Comparison of ENCODE assay signal across 18 cellular contexts in genomic region chr10:34760606-34761005, GRCh38. TPM values are rescaled to one million over a fixed set of nuclear protein-coding genes. Genes with fewer than 3 reads are reported as not detected.
DNase-seq lines count a peak whose midpoint lies in the region; ATAC-seq and TF ChIP-seq lines count a peak whose summit lies in the region.
"Had no signal": no experiment of that assay in that cellular context is flagged by ENCODE, and none has a peak within 500 bp of the region (broad histone marks: within the 10 kb centered on the region; RNA-seq: fewer than 3 reads in every experiment).

No MANE protein-coding gene starts in this region.

- no peak overlapping the region for H3K4me3 ChIP-seq in vagina
- H3K4me3 ChIP-seq: adrenal gland, testis had no signal

- POLR2A ChIA-PET in activated CD8-positive, alpha-beta T cell treated with anti-CD3 and anti-CD28 coated beads for 36 hours (lab: Charles Lee): no interaction called here

- H3K9me3 ChIP-seq in vagina: no peaks in the 10 kb centered on the region
- H3K9me3 ChIP-seq: adrenal gland, testis had no signal

- H3K27me3 Mint-ChIP-seq in activated CD8-positive, alpha-beta T cell treated with anti-CD3 and anti-CD28 coated beads for 36 hours: peaks cover 1% of the 10 kb centered on the region
- H3K27me3 Mint-ChIP-seq in activated naive CD4-positive, alpha-beta T cell treated with anti-CD3 and anti-CD28 coated beads for 36 hours (ENCODE audit: low read depth): peaks cover 5% of the 10 kb centered on the region

- H3K4me1 Mint-ChIP-seq in activated CD8-positive, alpha-beta T cell treated with anti-CD3 and anti-CD28 coated beads for 36 hours (ENCODE audit: low read depth): peaks cover 10% of the 10 kb centered on the region
- peaks cover 11% of the 10 kb centered on the region for H3K4me1 Mint-ChIP-seq in activated naive CD4-positive, alpha-beta T cell treated with anti-CD3 and anti-CD28 coated beads for 36 hours (ENCODE audit: low read depth)
- H3K4me1 Mint-ChIP-seq: activated T-helper 17 cell treated with anti-CD3 and anti-CD28 coated beads, Interleukin-2, amount 50 U/mL, for 72 hours had no signal

- peaks cover 74% of the 10 kb centered on the region for H3K4me1 ChIP-seq in vagina
- H3K4me1 ChIP-seq: testis had no signal

- no peaks in the 10 kb centered on the region for H3K36me3 ChIP-seq in vagina
- H3K36me3 ChIP-seq: adrenal gland had no signal

- no peak overlapping the region for H3K27ac Mint-ChIP-seq in activated CD8-positive, alpha-beta T cell treated with anti-CD3 and anti-CD28 coated beads for 36 hours
- no peak overlapping the region for H3K27ac Mint-ChIP-seq in activated naive CD4-positive, alpha-beta T cell treated with anti-CD3 and anti-CD28 coated beads for 36 hours
- H3K27ac Mint-ChIP-seq: activated T-helper 17 cell treated with anti-CD3 and anti-CD28 coated beads, Interleukin-2, amount 50 U/mL, for 72 hours; T-helper 2 cell treated with Interferon-gamma antibody and Interleukin-4, amounts not matched to agents 5 μg/mL and 100 μg/mL, for 36 hours had no signal

- ATAC-seq in Right ventricle myocardium superior (ENCODE audit: poor library complexity): peak; percentile 89
- peak; percentile 34; the same call in 2 of the 3 replicates for ATAC-seq in SK-N-SH treated with all-trans-retinoic acid at 6 μM for 48 hours
- peak; percentile 92 for ATAC-seq in left ventricle myocardium superior
- ATAC-seq in activated CD8-positive, alpha-beta T cell treated with anti-CD3 and anti-CD28 coated beads for 36 hours: no peak
- ATAC-seq in GM18858 (IDR thresholded peaks at IDR 0.05; ENCODE audit: unreplicated experiment): no peak
- ATAC-seq: activated T-helper 17 cell treated with anti-CD3 and anti-CD28 coated beads, Interleukin-2, amount 50 U/mL, for 72 hours; HepG2; sciatic nerve had no signal

- peak overlapping the region; percentile 48 for H3K27ac ChIP-seq in vagina
- H3K27ac ChIP-seq: testis had no signal

- H3K36me3 Mint-ChIP-seq in activated CD8-positive, alpha-beta T cell treated with anti-CD3 and anti-CD28 coated beads for 36 hours (ENCODE audit: low read depth): no peaks in the 10 kb centered on the region
- no peaks in the 10 kb centered on the region for H3K36me3 Mint-ChIP-seq in activated naive CD4-positive, alpha-beta T cell treated with anti-CD3 and anti-CD28 coated beads for 36 hours (ENCODE audit: low read depth)

- no peak for TF ChIP-seq CTCF in vagina (IDR thresholded peaks at IDR 0.05)
- no peak for TF ChIP-seq CTCF in activated CD8-positive, alpha-beta T cell treated with anti-CD3 and anti-CD28 coated beads for 36 hours (IDR thresholded peaks at IDR 0.05)

- peak; percentile 44 for DNase-seq in Right ventricle myocardium superior
- DNase-seq in cardiac septum (ENCODE audit: low spot score): no peak
- peak; percentile 49 for DNase-seq in left ventricle myocardium superior
- no peak for DNase-seq in vagina (ENCODE audit: extremely low spot score in 2 of 2)
- DNase-seq in activated CD8-positive, alpha-beta T cell treated with anti-CD3 and anti-CD28 coated beads for 36 hours: no peak
- DNase-seq in activated naive CD4-positive, alpha-beta T cell treated with anti-CD3 and anti-CD28 coated beads for 36 hours: no peak
- DNase-seq: adrenal gland; GF-D8; midbrain; stimulated activated CD4-positive, alpha-beta T cell treated with anti-CD3 and anti-CD28 coated beads, Interleukin-4, amount 100 ng/mL, for 1 hour; testis had no signal

- H3K27me3 ChIP-seq in vagina: no peaks in the 10 kb centered on the region
- H3K27me3 ChIP-seq: adrenal gland, testis had no signal

- CTCF ChIA-PET in activated CD8-positive, alpha-beta T cell treated with anti-CD3 and anti-CD28 coated beads for 36 hours (lab: Charles Lee): no interaction called here
- CTCF ChIA-PET in activated naive CD4-positive, alpha-beta T cell treated with anti-CD3 and anti-CD28 coated beads for 36 hours (lab: Charles Lee): no interaction called here

- intact Hi-C loops in Right ventricle myocardium superior (cut with DNase I) (no loop called here), cardiac septum (cut with DNase I) (no loop called here), left ventricle myocardium superior (cut with micrococcal nuclease) (no loop called here), vagina (cut with DNase I) (no loop called here)
- intact Hi-C loops in activated CD8-positive, alpha-beta T cell treated with anti-CD3 and anti-CD28 coated beads for 36 hours (cut with micrococcal nuclease): no loop called here
- intact Hi-C loops in activated naive CD4-positive, alpha-beta T cell treated with anti-CD3 and anti-CD28 coated beads for 36 hours (cut with micrococcal nuclease): no loop called here

- H3K9me3 Mint-ChIP-seq in activated CD8-positive, alpha-beta T cell treated with anti-CD3 and anti-CD28 coated beads for 36 hours: peaks cover 3% of the 10 kb centered on the region
- H3K9me3 Mint-ChIP-seq in activated naive CD4-positive, alpha-beta T cell treated with anti-CD3 and anti-CD28 coated beads for 36 hours: no peaks in the 10 kb centered on the region
- H3K9me3 Mint-ChIP-seq: activated T-helper 17 cell treated with anti-CD3 and anti-CD28 coated beads, Interleukin-2, amount 50 U/mL, for 72 hours; neural crest cell; T-helper 2 cell treated with Interferon-gamma antibody and Interleukin-4, amounts not matched to agents 5 μg/mL and 100 μg/mL, for 36 hours had no signal

- no peak overlapping the region for H3K4me3 Mint-ChIP-seq in activated CD8-positive, alpha-beta T cell treated with anti-CD3 and anti-CD28 coated beads for 36 hours
- no peak overlapping the region for H3K4me3 Mint-ChIP-seq in activated naive CD4-positive, alpha-beta T cell treated with anti-CD3 and anti-CD28 coated beads for 36 hours
- H3K4me3 Mint-ChIP-seq: activated T-helper 17 cell treated with anti-CD3 and anti-CD28 coated beads, Interleukin-2, amount 50 U/mL, for 72 hours; neural crest cell; T-helper 2 cell treated with Interferon-gamma antibody and Interleukin-4, amounts not matched to agents 5 μg/mL and 100 μg/mL, for 36 hours had no signal

- no peak for TF ChIP-seq POLR2A in vagina (IDR thresholded peaks at IDR 0.05)

TF ChIP-seq in SK-N-SH treated with all-trans-retinoic acid at 6 μM for 48 hours, 23 proteins besides CTCF, POLR2A, EP300 and RAD21 (continues in another document):
- TF ChIP-seq OSR1 (CRISPR knock-in tag; IDR thresholded peaks at IDR 0.05): no peak
- no peak for TF ChIP-seq ZC3H10 (CRISPR knock-in tag; IDR thresholded peaks at IDR 0.05)
- TF ChIP-seq TOX (CRISPR knock-in tag; IDR thresholded peaks at IDR 0.05; ENCODE audit: borderline replicate concordance): no peak
- TF ChIP-seq RARB (CRISPR knock-in tag; IDR thresholded peaks at IDR 0.05): no peak
- TF ChIP-seq PPARA (CRISPR knock-in tag; IDR thresholded peaks at IDR 0.05; ENCODE audit: borderline replicate concordance): no peak
- TF ChIP-seq ZNF8 (CRISPR knock-in tag; IDR thresholded peaks at IDR 0.05): no peak
- TF ChIP-seq ISL1 (CRISPR knock-in tag; IDR thresholded peaks at IDR 0.05): no peak
- TF ChIP-seq SNAI2 (CRISPR knock-in tag; IDR thresholded peaks at IDR 0.05): no peak
- no peak for TF ChIP-seq TSHZ2 (CRISPR knock-in tag; IDR thresholded peaks at IDR 0.05)
- no peak for TF ChIP-seq ESRRG (CRISPR knock-in tag; IDR thresholded peaks at IDR 0.05)
- no peak for TF ChIP-seq CREB5 (CRISPR knock-in tag; IDR thresholded peaks at IDR 0.05; ENCODE audit: low read depth)
- no peak for TF ChIP-seq CSDC2 (CRISPR knock-in tag; IDR thresholded peaks at IDR 0.05)
- no peak for TF ChIP-seq ZNF565 (CRISPR knock-in tag; conservative IDR thresholded peaks at IDR 0.05; ENCODE audit: low read depth)

RNA-seq across cellular contexts. Expression of gene PARD3, which starts 54.5 kb away (rescaled TPM):
- total RNA-seq in Right ventricle myocardium superior (33.5 TPM), cardiac septum (36.7 TPM), left ventricle myocardium superior (25.3 TPM), vagina (95.5 TPM)
- total RNA-seq in activated CD8-positive, alpha-beta T cell treated with anti-CD3 and anti-CD28 coated beads for 36 hours: 1 to 10 TPM; 1.6 to 2.0 TPM
- 1 to 10 TPM; 3.6 to 4.0 TPM for total RNA-seq in activated naive CD4-positive, alpha-beta T cell treated with anti-CD3 and anti-CD28 coated beads for 36 hours

Comparison
In these comparisons a context has a peak if more than half of its experiments do, and no peak if none do; other contexts are left out.
1. DNase-seq: peak in Right ventricle myocardium superior (single experiment) and left ventricle myocardium superior (single experiment); none in cardiac septum (single experiment), vagina (0 of 2), activated CD8-positive, alpha-beta T cell treated with anti-CD3 and anti-CD28 coated beads for 36 hours (single experiment) and activated naive CD4-positive, alpha-beta T cell treated with anti-CD3 and anti-CD28 coated beads for 36 hours (single experiment).
2. ATAC-seq: peak in Right ventricle myocardium superior (single experiment), SK-N-SH treated with all-trans-retinoic acid at 6 μM for 48 hours (single experiment) and left ventricle myocardium superior (single experiment); none in activated CD8-positive, alpha-beta T cell treated with anti-CD3 and anti-CD28 coated beads for 36 hours (single experiment) and GM18858 (single experiment).